ENCODE assay signal across 23 cellular contexts in the genomic region with DNA sequence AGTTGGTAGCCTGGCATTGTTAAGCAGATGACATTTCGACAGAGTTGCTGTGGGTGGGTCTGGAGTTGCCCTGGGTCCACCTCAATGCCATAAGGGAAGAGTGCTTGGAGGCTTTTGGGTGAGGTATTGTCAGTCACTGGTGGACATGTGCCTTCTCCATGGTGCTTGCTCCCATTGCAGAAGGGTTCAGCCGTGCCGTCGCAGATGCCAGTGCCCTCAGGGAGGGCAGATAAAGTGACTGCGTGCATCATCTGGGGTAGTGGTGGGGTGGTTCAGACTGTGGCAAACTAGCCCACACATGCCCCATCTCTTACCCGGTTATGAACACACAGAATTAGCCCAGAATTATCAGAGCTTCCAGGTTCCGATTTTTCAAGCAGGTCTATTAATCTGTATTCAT.
"Had no signal": no experiment of that assay in that cellular context is flagged by ENCODE, and none has a peak within 500 bp of the region (broad histone marks: within the 10 kb centered on the region; RNA-seq: fewer than 3 reads in every experiment).

No MANE protein-coding gene starts in this region.

- H3K4me1 Mint-ChIP-seq: activated CD4-positive, alpha-beta memory T cell treated with anti-CD3 and anti-CD28 coated beads, Interleukin-2, amount 10 ng/mL, durations not matched to agents 7 days and 5 days; activated CD4-positive, alpha-beta T cell treated with anti-CD3 and anti-CD28 coated beads for 36 hours; activated CD4-positive, alpha-beta T cell treated with anti-CD3 and anti-CD28 coated beads, Interleukin-2, amount 10 ng/mL, durations not matched to agents 24 days and 14 days; central memory CD8-positive, alpha-beta T cell had no signal

- H3K27me3 ChIP-seq: brain microvascular endothelial cell, gastroesophageal sphincter had no signal

- DNase-seq: activated CD4-positive, alpha-beta memory T cell treated with anti-CD3 and anti-CD28 coated beads, Interleukin-2, amount 10 ng/mL, durations not matched to agents 7 days and 5 days; activated CD4-positive, alpha-beta T cell treated with anti-CD3 and anti-CD28 coated beads for 36 hours; activated CD4-positive, alpha-beta T cell treated with anti-CD3 and anti-CD28 coated beads, Interleukin-2, amount 10 ng/mL, durations not matched to agents 24 days and 14 days; activated CD4-positive, alpha-beta T cell treated with anti-CD3 and anti-CD28 coated beads, Interleukin-2, amount 50 U/mL, for 4 hours; activated CD4-positive, CD25-positive, alpha-beta regulatory T cell; activated CD4-positive, CD25-positive, alpha-beta regulatory T cell treated with anti-CD3 and anti-CD28 coated beads, Interleukin-2, amount 50 U/mL, for 72 hours; activated CD8-positive, alpha-beta memory T cell treated with anti-CD3 and anti-CD28 coated beads, Interleukin-2, amount 50 U/mL, for 48 hours; activated gamma-delta T cell; activated naive CD4-positive, alpha-beta T cell; activated naive CD4-positive, alpha-beta T cell treated with anti-CD3 and anti-CD28 coated beads, Interleukin-2, amount 50 U/mL, for 16 hours; activated T-cell treated with anti-CD3 and anti-CD28 coated beads for 4 hours; activated T-cell treated with anti-CD3 and anti-CD28 coated beads, Interleukin-2, amount 50 U/mL, for 24 hours; activated T-cell treated with anti-CD3 and anti-CD28 coated beads, Interleukin-2, amount 50 U/mL, for 72 hours; amniotic stem cell; anterior cingulate cortex; brain microvascular endothelial cell; cortex of kidney; effector CD4-positive, alpha-beta T cell; effector memory CD8-positive, alpha-beta T cell; T-helper 2 cell had no signal

- H3K27me3 Mint-ChIP-seq: activated CD4-positive, alpha-beta memory T cell treated with anti-CD3 and anti-CD28 coated beads, Interleukin-2, amount 10 ng/mL, durations not matched to agents 7 days and 5 days; activated CD4-positive, alpha-beta T cell treated with anti-CD3 and anti-CD28 coated beads for 36 hours; activated CD4-positive, alpha-beta T cell treated with anti-CD3 and anti-CD28 coated beads, Interleukin-2, amount 10 ng/mL, durations not matched to agents 24 days and 14 days; activated naive CD8-positive, alpha-beta T cell; activated T-cell treated with anti-CD3 and anti-CD28 coated beads, Interleukin-2, amount 50 U/mL, for 24 hours; central memory CD8-positive, alpha-beta T cell; effector memory CD8-positive, alpha-beta T cell had no signal

- H3K9me3 Mint-ChIP-seq: activated CD4-positive, alpha-beta memory T cell treated with anti-CD3 and anti-CD28 coated beads, Interleukin-2, amount 10 ng/mL, durations not matched to agents 7 days and 5 days; activated CD4-positive, alpha-beta T cell treated with anti-CD3 and anti-CD28 coated beads, Interleukin-2, amount 10 ng/mL, durations not matched to agents 24 days and 14 days; effector memory CD8-positive, alpha-beta T cell had no signal

- H3K4me3 Mint-ChIP-seq: activated CD4-positive, alpha-beta memory T cell treated with anti-CD3 and anti-CD28 coated beads, Interleukin-2, amount 10 ng/mL, durations not matched to agents 7 days and 5 days; activated CD4-positive, alpha-beta T cell treated with anti-CD3 and anti-CD28 coated beads for 36 hours; activated CD4-positive, alpha-beta T cell treated with anti-CD3 and anti-CD28 coated beads, Interleukin-2, amount 10 ng/mL, durations not matched to agents 24 days and 14 days; activated naive CD8-positive, alpha-beta T cell; activated T-cell treated with anti-CD3 and anti-CD28 coated beads, Interleukin-2, amount 50 U/mL, for 24 hours; activated T-cell treated with anti-CD3 and anti-CD28 coated beads, Interleukin-2, amount 50 U/mL, for 72 hours; central memory CD8-positive, alpha-beta T cell; effector memory CD8-positive, alpha-beta T cell had no signal

- H3K4me3 ChIP-seq: gastroesophageal sphincter had no signal

- H3K9me3 ChIP-seq: gastroesophageal sphincter had no signal

- H3K27ac ChIP-seq: brain microvascular endothelial cell, gastroesophageal sphincter had no signal

- H3K36me3 Mint-ChIP-seq: activated naive CD8-positive, alpha-beta T cell had no signal

- H3K27ac Mint-ChIP-seq: activated CD4-positive, alpha-beta memory T cell treated with anti-CD3 and anti-CD28 coated beads, Interleukin-2, amount 10 ng/mL, durations not matched to agents 7 days and 5 days; activated CD4-positive, alpha-beta T cell treated with anti-CD3 and anti-CD28 coated beads for 36 hours; activated CD4-positive, alpha-beta T cell treated with anti-CD3 and anti-CD28 coated beads, Interleukin-2, amount 10 ng/mL, durations not matched to agents 24 days and 14 days; activated naive CD8-positive, alpha-beta T cell; activated T-cell treated with anti-CD3 and anti-CD28 coated beads, Interleukin-2, amount 50 U/mL, for 24 hours; activated T-cell treated with anti-CD3 and anti-CD28 coated beads, Interleukin-2, amount 50 U/mL, for 72 hours; effector memory CD8-positive, alpha-beta T cell had no signal

- H3K36me3 ChIP-seq: brain microvascular endothelial cell, gastroesophageal sphincter had no signal
